Comparison of ENCODE assay signal across 34 cellular contexts in genomic region chr2:100518801-100519200, GRCh38. TPM values are rescaled to one million over a fixed set of nuclear protein-coding genes. Genes with fewer than 3 reads are reported as not detected.
"Had no signal": no experiment of that assay in that cellular context is flagged by ENCODE, and none has a peak within 500 bp of the region (broad histone marks: within the 10 kb centered on the region; RNA-seq: fewer than 3 reads in every experiment).

No MANE protein-coding gene starts in this region.

- H3K27me3 ChIP-seq: cardiac muscle cell, left lung, testis, transverse colon, vagina had no signal

- H3K27me3 Mint-ChIP-seq: brain had no signal

- H3K9me3 ChIP-seq: left lung, lower lobe of right lung, testis, transverse colon, vagina had no signal

- H3K4me3 Mint-ChIP-seq: activated naive CD8-positive, alpha-beta T cell; brain; natural killer cell; T-helper 1 cell treated with Interleukin-12 subunit alpha and Interleukin-12 subunit beta and Interleukin-4 antibody, amounts not matched to agents 30 μg/mL and 1 μg/mL, for 36 hours had no signal

- H3K4me1 Mint-ChIP-seq: brain, natural killer cell had no signal

- H3K27ac ChIP-seq: cardiac muscle cell, left lung, lower lobe of right lung, skin epidermis, testis, transverse colon, vagina, VCaP had no signal

- H3K4me3 ChIP-seq: cardiac muscle cell, left lung, lower lobe of right lung, skin epidermis, testis, transverse colon, vagina had no signal

- H3K9me3 Mint-ChIP-seq: brain; natural killer cell; T-helper 1 cell treated with Interleukin-12 subunit alpha and Interleukin-12 subunit beta and Interleukin-4 antibody, amounts not matched to agents 30 μg/mL and 1 μg/mL, for 36 hours had no signal

- H3K27ac Mint-ChIP-seq: activated naive CD8-positive, alpha-beta T cell; brain; natural killer cell; T-helper 1 cell treated with Interleukin-12 subunit alpha and Interleukin-12 subunit beta and Interleukin-4 antibody, amounts not matched to agents 30 μg/mL and 1 μg/mL, for 36 hours had no signal

- H3K4me1 ChIP-seq: left lung, lower lobe of right lung, testis, transverse colon, vagina had no signal

- H3K36me3 Mint-ChIP-seq: activated naive CD8-positive, alpha-beta T cell; brain; natural killer cell had no signal

- DNase-seq: activated CD4-positive, alpha-beta T cell treated with anti-CD3 and anti-CD28 coated beads for 4 hours; activated CD4-positive, alpha-beta T cell treated with anti-CD3 and anti-CD28 coated beads, Interleukin-2, amount 50 U/mL, for 48 hours; activated CD8-positive, alpha-beta memory T cell treated with anti-CD3 and anti-CD28 coated beads for 24 hours; activated effector memory CD4-positive, alpha-beta T cell treated with Interleukin-2 at 50 U/mL for 16 hours; activated naive CD4-positive, alpha-beta T cell treated with Interleukin-2 at 50 U/mL for 16 hours; anterior cingulate cortex; cortex of kidney; foreskin fibroblast; hippocampal formation; kidney; left lung; lower lobe of right lung; mesendoderm; natural killer cell; stimulated activated CD4-positive, alpha-beta T cell treated with anti-CD3 and anti-CD28 coated beads, Interleukin-12 subunit alpha, Interleukin-12 subunit beta, amount 100 ng/mL, for 4 hours; stimulated activated CD4-positive, alpha-beta T cell treated with anti-CD3 and anti-CD28 coated beads, Interleukin-4, amount 100 ng/mL, for 1 hour; stimulated activated naive CD8-positive, alpha-beta T cell treated with anti-CD3 and anti-CD28 coated beads, Interleukin-15, Interleukin-2, amounts not matched to agents 100 U/mL and 50 U/mL, for 24 hours; T-helper 9 cell; testis; transverse colon had no signal

- ATAC-seq: esophagus mucosa; left lung; lower lobe of right lung; natural killer cell; sciatic nerve; stimulated activated naive CD8-positive, alpha-beta T cell treated with anti-CD3 and anti-CD28 coated beads, Interleukin-15, Interleukin-2, amounts not matched to agents 100 U/mL and 50 U/mL, for 24 hours had no signal

- H3K36me3 ChIP-seq: cardiac muscle cell, left lung, lower lobe of right lung, transverse colon, vagina had no signal

RNA-seq across cellular contexts. Expression of gene NMS, which starts 48.5 kb away (rescaled TPM):
- total RNA-seq: cardiac muscle cell, cerebellum, endothelial cell of umbilical vein, esophagus mucosa, kidney, left lung, lower lobe of right lung, mononuclear cell, natural killer cell, omental fat pad, posterior vena cava, sciatic nerve, testis, transverse colon, vagina had no signal
